In genomic region chr1:15177710-15178166, GRCh38 we compare ENCODE assay signal across 1 cellular context.
TF ChIP-seq lines count a peak whose summit lies in the region.

No MANE protein-coding gene starts in this region.

TF ChIP-seq in K562, 482 proteins besides CTCF, POLR2A, EP300 and RAD21 (continued from another document):
- TF ChIP-seq RREB1 (CRISPR knock-in tag; IDR thresholded peaks at IDR 0.05) (0 out of 2 replicates have a peak, but pooled peaks have one; percentile 79), NR2C1 (IDR thresholded peaks at IDR 0.05) (no peak), NR2C1 (tag; IDR thresholded peaks at IDR 0.05) (peak; percentile 69)
